ENCODE assay signal across 4 cellular contexts in genomic region chr6:144369696-144370095, GRCh38.
DNase-seq lines count a peak whose midpoint lies in the region; ATAC-seq, FAIRE-seq and TF ChIP-seq lines count a peak whose summit lies in the region.
"Not testable (repeated sequence)": the region's sequence is repeated elsewhere in the genome, so short reads cannot be mapped to it uniquely, and the experiment has no call there.

No MANE protein-coding gene starts in this region.

- not testable (repeated sequence) for H3K27me3 ChIP-seq in K562 (ENCODE audit: control insufficient read depth in 2 of 2, insufficient read depth in 2 of 2, low read length in 2 of 2); HepG2 (ENCODE audit: control insufficient read depth in 1 of 2, insufficient read depth in 2 of 2, low read length in 2 of 2)

- not testable (repeated sequence) for H3K9me3 ChIP-seq in K562 (replicated peaks; ENCODE audit: control insufficient read depth, insufficient read depth, low read depth, low read length); HepG2 (ENCODE audit: low read length)

- not testable (repeated sequence) for TF ChIP-seq CTCF in activated B cell treated with CpG ODN at 0.5 μM for 24 hours (IDR thresholded peaks at IDR 0.05); K562 (IDR thresholded peaks at IDR 0.05 in 2 of 3, conservative IDR thresholded peaks at IDR 0.05 in 1 of 3; ENCODE audit: insufficient read depth in 2 of 3, low read depth in 1 of 3, low read length in 3 of 3); HepG2 (CRISPR knock-in tag; IDR thresholded peaks at IDR 0.05)

- H3K4me3 Mint-ChIP-seq in activated B cell treated with CpG ODN at 0.5 μM for 24 hours; effector memory CD8-positive, alpha-beta T cell: not testable (repeated sequence)

- H3K27ac Mint-ChIP-seq in activated B cell treated with CpG ODN at 0.5 μM for 24 hours: peak overlapping the region; percentile 18
- peak overlapping the region; percentile 16 to 74 for H3K27ac Mint-ChIP-seq in effector memory CD8-positive, alpha-beta T cell

- POLR2A ChIA-PET in activated B cell treated with CpG ODN at 0.5 μM for 24 hours (lab: Charles Lee); K562 (lab: Yijun Ruan, JAX); HepG2 (lab: Yijun Ruan, JAX): not testable (repeated sequence)

- not testable (repeated sequence) for H3K27ac ChIP-seq in K562 (ENCODE audit: extremely low read depth, low read depth, low read length); HepG2 (ENCODE audit: extremely low read length, insufficient read depth, low read length)

- in situ Hi-C loops in K562 (cut with MboI); HepG2 (cut with HindIII; ENCODE audit: extremely low pct_ligation_motif_present, low pct_unique_long_range_greater_than_20kb): not testable (repeated sequence)

- H3K4me1 ChIP-seq in K562 (replicated peaks in 1 of 2; ENCODE audit: control insufficient read depth in 2 of 2, insufficient read depth in 2 of 2, low read length in 2 of 2): not testable (repeated sequence)
- peaks cover 16% of the 10 kb centered on the region for H3K4me1 ChIP-seq in HepG2 (ENCODE audit: insufficient read depth, low read length)

- WGBS in K562 (ENCODE audit: insufficient coverage, low coverage, missing lambda C conversion rate): 5% methylated on average over 1 of the region's 1 CpG
- 100% methylated on average over 1 of the region's 1 CpG for WGBS in HepG2 (ENCODE audit: low lambda C conversion rate)

- H3K4me1 Mint-ChIP-seq in activated B cell treated with CpG ODN at 0.5 μM for 24 hours: peaks cover 39% of the 10 kb centered on the region
- H3K4me1 Mint-ChIP-seq in effector memory CD8-positive, alpha-beta T cell (ENCODE audit: low read depth in 2 of 2): peaks cover 43 to 63% of the 10 kb centered on the region in 2 donors

- not testable (repeated sequence) for TF ChIP-seq POLR2A in K562 (conservative IDR thresholded peaks at IDR 0.05); HepG2 (IDR thresholded peaks at IDR 0.05; ENCODE audit: insufficient read depth in 1 of 2, low read depth in 2 of 2, low read length in 2 of 2)

- BruUV-seq in K562 (replicated peaks; lab: Mats Ljungman, UMichigan); HepG2 (replicated peaks; lab: Mats Ljungman, UMichigan): not testable (repeated sequence)

- TF ChIP-seq EP300 in K562 (IDR thresholded peaks at IDR 0.05; ENCODE audit: low read length); HepG2 (IDR thresholded peaks at IDR 0.05; ENCODE audit: low read depth in 2 of 2, low read length in 2 of 2); HepG2 (CRISPR knock-in tag; IDR thresholded peaks at IDR 0.05; ENCODE audit: borderline replicate concordance): not testable (repeated sequence)

- peaks cover 46% of the 10 kb centered on the region for H3K36me3 Mint-ChIP-seq in activated B cell treated with CpG ODN at 0.5 μM for 24 hours (ENCODE audit: low read depth)
- peaks cover 11% of the 10 kb centered on the region for H3K36me3 Mint-ChIP-seq in effector memory CD8-positive, alpha-beta T cell (ENCODE audit: insufficient read depth)

- not testable (repeated sequence) for DNase-seq in activated B cell treated with CpG ODN at 0.5 μM for 24 hours; K562 (ENCODE audit: extremely low read depth in 1 of 4, low spot score in 3 of 4); effector memory CD8-positive, alpha-beta T cell; HepG2 (ENCODE audit: low spot score)

- H2AFZ ChIP-seq in K562 (ENCODE audit: low read depth, low read length); HepG2 (ENCODE audit: low read length): not testable (repeated sequence)

- not testable (repeated sequence) for H3K4me2 ChIP-seq in K562 (ENCODE audit: insufficient read depth, low read length); HepG2 (ENCODE audit: low read depth, low read length)

- H3K9ac ChIP-seq in K562 (ENCODE audit: insufficient read depth in 1 of 2, low read depth in 2 of 2, low read length in 2 of 2); HepG2 (ENCODE audit: insufficient read depth, low read depth, low read length): not testable (repeated sequence)

- not testable (repeated sequence) for H3K36me3 ChIP-seq in K562 (ENCODE audit: control insufficient read depth, insufficient read depth, low read length)
- peaks cover 14 to 18% of the 10 kb centered on the region in 2 experiments; a peak in 4 of 5 replicates for H3K36me3 ChIP-seq in HepG2 (replicated peaks in 1 of 2; ENCODE audit: control insufficient read depth in 1 of 2, insufficient read depth in 2 of 2, low read length in 2 of 2)

- not testable (repeated sequence) for H3K27me3 Mint-ChIP-seq in activated B cell treated with CpG ODN at 0.5 μM for 24 hours; effector memory CD8-positive, alpha-beta T cell

- CTCF ChIA-PET in activated B cell treated with CpG ODN at 0.5 μM for 24 hours (lab: Charles Lee); K562 (lab: Yijun Ruan, JAX; ENCODE audit: low intra/inter-chr PET ratio); HepG2 (lab: Yijun Ruan, JAX; ENCODE audit: low intra/inter-chr PET ratio, low total read pairs): not testable (repeated sequence)

- not testable (repeated sequence) for H3K79me2 ChIP-seq in K562 (ENCODE audit: control insufficient read depth, insufficient read depth, low read length)
- peaks cover 76% of the 10 kb centered on the region for H3K79me2 ChIP-seq in HepG2 (ENCODE audit: insufficient read depth, low read length)

- not testable (repeated sequence) for H3K9me3 Mint-ChIP-seq in activated B cell treated with CpG ODN at 0.5 μM for 24 hours; effector memory CD8-positive, alpha-beta T cell

- not testable (repeated sequence) for FAIRE-seq in K562 (lab: Jason Lieb, UNC); HepG2 (lab: Jason Lieb, UNC)

- H3K9me1 ChIP-seq in K562 (ENCODE audit: control insufficient read depth, insufficient read depth, low read length): not testable (repeated sequence)

- TF ChIP-seq RAD21 in K562 (CRISPR knock-in tag; conservative IDR thresholded peaks at IDR 0.05 in 1 of 2, IDR thresholded peaks at IDR 0.05 in 1 of 2); HepG2 (CRISPR knock-in tag; IDR thresholded peaks at IDR 0.05): not testable (repeated sequence)

- intact Hi-C loops in activated B cell treated with CpG ODN at 0.5 μM for 24 hours (cut with micrococcal nuclease): loop anchor here (2.0 kb wide), 1 partner anchor 15 kb away; no protein-coding TSS in a partner anchor
- intact Hi-C loops in K562 (cut with micrococcal nuclease); HepG2 (cut with micrococcal nuclease; ENCODE audit: unreplicated experiment): not testable (repeated sequence)

- not testable (repeated sequence) for ATAC-seq in activated B cell treated with CpG ODN at 0.5 μM for 24 hours (ENCODE audit: low read depth); K562; effector memory CD8-positive, alpha-beta T cell (replicated peaks); HepG2

- not testable (repeated sequence) for H3K4me3 ChIP-seq in K562; HepG2 (replicated peaks in 1 of 3; ENCODE audit: insufficient read depth in 1 of 3, low read depth in 2 of 3, low read length in 3 of 3)

- H4K20me1 ChIP-seq in K562 (replicated peaks; ENCODE audit: control insufficient read depth, insufficient read depth, low read length): not testable (repeated sequence)
- peaks cover 36% of the 10 kb centered on the region for H4K20me1 ChIP-seq in HepG2 (ENCODE audit: insufficient read depth, low read length)

TF ChIP-seq in K562, 482 proteins besides CTCF, POLR2A, EP300 and RAD21:
- peak; percentile 71; the same call in 1 of the 2 replicates for TF ChIP-seq ZNF431 (CRISPR knock-in tag; IDR thresholded peaks at IDR 0.05)

TF ChIP-seq in HepG2, 621 proteins besides CTCF, POLR2A, EP300 and RAD21:
- TF ChIP-seq ZNF430 (CRISPR knock-in tag; IDR thresholded peaks at IDR 0.05) (peak; percentile 33; the same call in 1 of the 2 replicates), ZNF431 (CRISPR knock-in tag; IDR thresholded peaks at IDR 0.05; ENCODE audit: borderline replicate concordance, low read depth) (peak; percentile 72; the same call in 1 of the 2 replicates)
